In the genomic region with DNA sequence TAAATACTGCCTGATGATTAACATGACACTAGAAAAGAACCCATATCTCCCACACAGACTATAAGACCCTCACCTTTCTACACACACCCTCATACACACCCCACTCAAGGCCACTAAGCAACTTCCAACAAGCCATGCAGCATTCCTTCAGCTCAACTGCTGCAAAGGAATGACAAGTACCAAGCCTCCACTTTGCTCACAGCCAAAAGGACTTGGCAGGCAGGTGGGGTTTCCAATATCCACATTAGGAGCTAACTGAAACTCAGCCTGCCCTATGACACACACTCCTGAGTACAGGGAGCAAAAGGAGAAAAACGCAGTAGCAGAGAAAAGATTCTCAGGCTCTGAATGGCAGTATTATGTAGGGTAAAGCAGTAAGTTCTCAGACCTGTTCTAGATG, we compare ENCODE assay signal across 11 cellular contexts. TPM values are rescaled to one million over a fixed set of nuclear protein-coding genes. Genes with fewer than 3 reads are reported as not detected.
DNase-seq lines count a peak whose midpoint lies in the region; ATAC-seq and TF ChIP-seq lines count a peak whose summit lies in the region.
"Had no signal": no experiment of that assay in that cellular context is flagged by ENCODE, and none has a peak within 500 bp of the region (broad histone marks: within the 10 kb centered on the region; RNA-seq: fewer than 3 reads in every experiment).

No MANE protein-coding gene starts in this region.

- H3K9me3 Mint-ChIP-seq in naive thymus-derived CD8-positive, alpha-beta T cell = no peaks in the 10 kb centered on the region

- H3K36me3 Mint-ChIP-seq in naive thymus-derived CD8-positive, alpha-beta T cell = peaks cover 0 to 3% (median 0%) of the 10 kb centered on the region in 3 donors

- no peak overlapping the region for H3K4me3 Mint-ChIP-seq in naive thymus-derived CD8-positive, alpha-beta T cell

- no peaks in the 10 kb centered on the region for H3K9me3 ChIP-seq in stomach smooth muscle (ENCODE audit: control insufficient read depth in 2 of 2, low read length in 2 of 2)

- H3K4me3 ChIP-seq in coronary artery = no peak overlapping the region
- H3K4me3 ChIP-seq in stomach smooth muscle (ENCODE audit: low read length in 2 of 2) = peak overlapping the region in 1 of 2 donors; percentile 36

- peaks cover 12% of the 10 kb centered on the region for H3K4me1 ChIP-seq in stomach smooth muscle (ENCODE audit: control insufficient read depth, insufficient read depth, low read length)

- no peak for TF ChIP-seq CTCF in coronary artery (IDR thresholded peaks at IDR 0.05)

- peaks cover 0 to 2% (median 0%) of the 10 kb centered on the region in 4 donors for H3K4me1 Mint-ChIP-seq in naive thymus-derived CD8-positive, alpha-beta T cell

- H3K27ac ChIP-seq in coronary artery = peak overlapping the region; percentile 89 to 92
- H3K27ac ChIP-seq in stomach smooth muscle (ENCODE audit: low read length) = peak overlapping the region; percentile 87

- ATAC-seq in left lobe of liver = peak; percentile 95
- ATAC-seq in naive thymus-derived CD8-positive, alpha-beta T cell = no peak

- POLR2A ChIA-PET in naive thymus-derived CD8-positive, alpha-beta T cell (lab: Charles Lee) = no interaction called here

- H3K27me3 Mint-ChIP-seq in naive thymus-derived CD8-positive, alpha-beta T cell = no peaks in the 10 kb centered on the region

- H3K36me3 ChIP-seq in stomach smooth muscle (ENCODE audit: control insufficient read depth in 2 of 2, insufficient read depth in 2 of 2, low read length in 2 of 2) = no peaks in the 10 kb centered on the region

- H3K27ac Mint-ChIP-seq in naive thymus-derived CD8-positive, alpha-beta T cell = no peak overlapping the region

- no peaks in the 10 kb centered on the region for H3K27me3 ChIP-seq in stomach smooth muscle (ENCODE audit: control insufficient read depth in 1 of 2, insufficient read depth in 2 of 2, low read length in 2 of 2)

- H3K9ac ChIP-seq in stomach smooth muscle (ENCODE audit: low read length in 2 of 2) = peak overlapping the region; percentile 55 to 64

- peak; percentile 46 for DNase-seq in LHCN-M2 (ENCODE audit: low read depth)
- DNase-seq in coronary artery (ENCODE audit: low spot score) = peak; percentile 89
- peak; percentile 83 for DNase-seq in left lobe of liver (ENCODE audit: low spot score)
- no peak for DNase-seq in NCI-H2081 treated with DMSO at 0.1 percent for 48 hours (lab: John Stamatoyannopoulos, UW)
- no peak for DNase-seq in naive thymus-derived CD8-positive, alpha-beta T cell
- DNase-seq in NCI-H510A (lab: John Stamatoyannopoulos, UW) = no peak
- DNase-seq in activated CD8-positive, alpha-beta memory T cell treated with anti-CD3 and anti-CD28 coated beads, Interleukin-2, amount 50 U/mL, for 4 hours = no peak
- DNase-seq: activated CD4-positive, alpha-beta T cell treated with anti-CD3 and anti-CD28 coated beads, Interleukin-2, amount 50 U/mL, for 1 hour; GDM1; NCI-H446 had no signal

RNA-seq across cellular contexts. Expression of a gene that starts 13.4 kb away (rescaled TPM):
- total RNA-seq in LHCN-M2 (2014; rRNA removed) (19.2 and 43.2 TPM in 2 replicates), left lobe of liver (4.8 TPM)
- polyA plus RNA-seq in LHCN-M2 (2012) = 7.5 TPM
- 1 to 10 TPM; 5.4 to 7.3 TPM for total RNA-seq in naive thymus-derived CD8-positive, alpha-beta T cell
- polyA plus RNA-seq in naive thymus-derived CD8-positive, alpha-beta T cell = 1 to 10 TPM in 1 of 3 donors, under 1 TPM in 2; 0.71 to 1.7 (median 0.99) TPM

Comparison
In these comparisons a context has a peak if more than half of its experiments do, and no peak if none do; other contexts are left out.
1. DNase-seq: peak in LHCN-M2 (single experiment), coronary artery (single experiment) and left lobe of liver (single experiment); none in NCI-H2081 treated with DMSO at 0.1 percent for 48 hours (single experiment), naive thymus-derived CD8-positive, alpha-beta T cell (0 of 10), NCI-H510A (single experiment) and activated CD8-positive, alpha-beta memory T cell treated with anti-CD3 and anti-CD28 coated beads, Interleukin-2, amount 50 U/mL, for 4 hours (single experiment).